ENCODE assay signal across 13 cellular contexts in genomic region chr11:3989251-3989650, GRCh38.
DNase-seq lines count a peak whose midpoint lies in the region; ATAC-seq, FAIRE-seq and TF ChIP-seq lines count a peak whose summit lies in the region.
"Had no signal": no experiment of that assay in that cellular context is flagged by ENCODE, and none has a peak within 500 bp of the region (broad histone marks: within the 10 kb centered on the region; RNA-seq: fewer than 3 reads in every experiment).

No MANE protein-coding gene starts in this region.

- peak overlapping the region in 1 of 3 donors; percentile 4 for H3K4me3 ChIP-seq in right lobe of liver
- no peak overlapping the region for H3K4me3 ChIP-seq in HepG2 (replicated peaks in 1 of 3; ENCODE audit: insufficient read depth in 1 of 3, low read depth in 2 of 3, low read length in 3 of 3)
- no peak overlapping the region for H3K4me3 ChIP-seq in mesendoderm (ENCODE audit: low read length)
- no peak overlapping the region for H3K4me3 ChIP-seq in osteoblast (ENCODE audit: insufficient read depth, low read length)

- H2BK120ac ChIP-seq in mesendoderm (ENCODE audit: low read depth, low read length): no peak overlapping the region

- H3K4me1 Mint-ChIP-seq in chondrocyte (ENCODE audit: low read depth): peaks cover 4% of the 10 kb centered on the region

- no peak overlapping the region for H3K56ac ChIP-seq in mesendoderm (ENCODE audit: low read length)

- H3K79me1 ChIP-seq in mesendoderm (ENCODE audit: low read length): no peaks in the 10 kb centered on the region

- CTCF ChIA-PET in HepG2 (lab: Yijun Ruan, JAX; ENCODE audit: low intra/inter-chr PET ratio, low total read pairs): no interaction called here

- no peak overlapping the region for H3K4me2 ChIP-seq in HepG2 (ENCODE audit: low read depth, low read length)
- H3K4me2 ChIP-seq in mesendoderm (ENCODE audit: low read length): no peak overlapping the region
- H3K4me2 ChIP-seq in osteoblast (ENCODE audit: insufficient read depth, low read length): no peak overlapping the region

- H3K9me3 ChIP-seq in right lobe of liver (no peaks in the 10 kb centered on the region), HepG2 (ENCODE audit: low read length) (peaks cover 5% of the 10 kb centered on the region; the same call in 1 of the 2 replicates), osteoblast (ENCODE audit: low read depth, low read length) (peaks cover 4% of the 10 kb centered on the region)

- H3K4ac ChIP-seq in mesendoderm (ENCODE audit: low read depth, low read length): no peak overlapping the region

- TF ChIP-seq CTCF in right lobe of liver (IDR thresholded peaks at IDR 0.05) (no peak), HepG2 (CRISPR knock-in tag; IDR thresholded peaks at IDR 0.05) (no peak), chondrocyte (IDR thresholded peaks at IDR 0.05) (no peak), osteoblast (IDR thresholded peaks at IDR 0.05; ENCODE audit: extremely low read depth, low read depth, low read length) (no peak)

- H3K79me2 ChIP-seq in HepG2 (ENCODE audit: insufficient read depth, low read length) (no peaks in the 10 kb centered on the region), mesendoderm (ENCODE audit: control insufficient read depth, insufficient read depth, low read length) (no peaks in the 10 kb centered on the region), osteoblast (ENCODE audit: insufficient read depth, low read length) (no peaks in the 10 kb centered on the region)

- H3K9ac ChIP-seq in HepG2 (ENCODE audit: insufficient read depth, low read depth, low read length) (no peak overlapping the region), mesendoderm (ENCODE audit: low read length) (no peak overlapping the region)

- no peak for TF ChIP-seq RAD21 in HepG2 (CRISPR knock-in tag; IDR thresholded peaks at IDR 0.05)

- no peak for TF ChIP-seq EP300 in HepG2 (IDR thresholded peaks at IDR 0.05; ENCODE audit: low read depth in 2 of 2, low read length in 2 of 2)
- TF ChIP-seq EP300 in HepG2 (CRISPR knock-in tag; IDR thresholded peaks at IDR 0.05; ENCODE audit: borderline replicate concordance): no peak

- H3K4me1 ChIP-seq in right lobe of liver (peaks cover 0 to 22% (median 3%) of the 10 kb centered on the region in 4 donors), HepG2 (ENCODE audit: insufficient read depth, low read length) (peaks cover 21% of the 10 kb centered on the region), mesendoderm (ENCODE audit: control insufficient read depth, low read depth, low read length) (no peaks in the 10 kb centered on the region), osteoblast (ENCODE audit: insufficient read depth, low read length) (no peaks in the 10 kb centered on the region)

- H2BK5ac ChIP-seq in mesendoderm (ENCODE audit: low read length): no peak overlapping the region

- peaks cover 16% of the 10 kb centered on the region for H3K9me3 Mint-ChIP-seq in chondrocyte (ENCODE audit: low read depth)

- H2BK15ac ChIP-seq in mesendoderm (replicated peaks; ENCODE audit: low read depth): no peak overlapping the region

- intact Hi-C loops in right lobe of liver (cut with DNase I): no loop called here
- intact Hi-C loops in HepG2 (cut with micrococcal nuclease; ENCODE audit: unreplicated experiment): no loop called here

- H3K27ac Mint-ChIP-seq in chondrocyte (ENCODE audit: unreplicated experiment): no peak overlapping the region
- H3K27ac Mint-ChIP-seq: brain had no signal

- peak in 3 of 4 donors; percentile 52 to 74 (median 54) for ATAC-seq in right lobe of liver
- ATAC-seq in HepG2: no peak
- ATAC-seq: PC-3 had no signal

- no peak overlapping the region for H3K23ac ChIP-seq in mesendoderm (ENCODE audit: low read length)

- no peak overlapping the region for H2AK5ac ChIP-seq in mesendoderm (ENCODE audit: low read length)

- POLR2A ChIA-PET in HepG2 (lab: Yijun Ruan, JAX): no interaction called here

- H2AFZ ChIP-seq in HepG2 (ENCODE audit: low read length) (no peak overlapping the region), osteoblast (ENCODE audit: low read length) (no peak overlapping the region)

- H3K18ac ChIP-seq in mesendoderm (ENCODE audit: low read length): no peak overlapping the region

- in situ Hi-C loops in HepG2 (cut with HindIII; ENCODE audit: extremely low pct_ligation_motif_present, low pct_unique_long_range_greater_than_20kb): no loop called here
- in situ Hi-C loops in KBM-7 (cut with MboI; ENCODE audit: low pct_unique_long_range_greater_than_20kb, low sequenced_read_pairs): no loop called here

- H4K5ac ChIP-seq in mesendoderm (ENCODE audit: low read length): no peak overlapping the region

- H4K20me1 ChIP-seq in HepG2 (ENCODE audit: insufficient read depth, low read length) (no peaks in the 10 kb centered on the region), osteoblast (ENCODE audit: insufficient read depth, low read length) (peaks cover 2% of the 10 kb centered on the region)

- H4K8ac ChIP-seq in mesendoderm (ENCODE audit: low read depth, low read length): no peak overlapping the region

- H3K36me3 ChIP-seq in right lobe of liver (no peaks in the 10 kb centered on the region), HepG2 (replicated peaks in 1 of 2; ENCODE audit: control insufficient read depth in 1 of 2, insufficient read depth in 2 of 2, low read length in 2 of 2) (no peaks in the 10 kb centered on the region; a peak in 1 of 5 replicates), mesendoderm (ENCODE audit: control insufficient read depth, insufficient read depth, low read length) (no peaks in the 10 kb centered on the region), osteoblast (ENCODE audit: insufficient read depth, low read length) (no peaks in the 10 kb centered on the region)
- H3K36me3 ChIP-seq: transverse colon had no signal

- TF ChIP-seq POLR2A in right lobe of liver (IDR thresholded peaks at IDR 0.05) (no peak), HepG2 (IDR thresholded peaks at IDR 0.05; ENCODE audit: insufficient read depth in 1 of 2, low read depth in 2 of 2, low read length in 2 of 2) (no peak)

- WGBS in right lobe of liver (ENCODE audit: insufficient coverage, low coverage, low lambda C conversion rate, missing lambda C conversion rate): 63% methylated on average over 16 of the region's 25 CpGs
- WGBS in HepG2 (ENCODE audit: low lambda C conversion rate): 98% methylated on average over 25 of the region's 25 CpGs
- WGBS in mesendoderm (ENCODE audit: extremely low coverage, insufficient coverage, low lambda C conversion rate): no CpG with 5 or more reads among the region's 25 CpGs

- peaks cover 8% of the 10 kb centered on the region for H3K36me3 Mint-ChIP-seq in chondrocyte (ENCODE audit: low read depth)

- FAIRE-seq in HepG2 (lab: Jason Lieb, UNC): no peak
- FAIRE-seq: endothelial cell of umbilical vein, GM18507 had no signal

- no TSS peak for BruUV-seq in HepG2 (replicated peaks; lab: Mats Ljungman, UMichigan)

- no peaks in the 10 kb centered on the region for H3K27me3 Mint-ChIP-seq in chondrocyte (ENCODE audit: low read depth)
- H3K27me3 Mint-ChIP-seq: brain had no signal

- H3K27me3 ChIP-seq in right lobe of liver (no peaks in the 10 kb centered on the region), HepG2 (ENCODE audit: control insufficient read depth in 1 of 2, insufficient read depth in 2 of 2, low read length in 2 of 2) (no peaks in the 10 kb centered on the region), mesendoderm (ENCODE audit: insufficient read depth, low read length, poor library complexity) (no peaks in the 10 kb centered on the region), osteoblast (ENCODE audit: insufficient read depth, low read length) (no peaks in the 10 kb centered on the region)
- H3K27me3 ChIP-seq: transverse colon had no signal

- H3K27ac ChIP-seq in right lobe of liver (no peak overlapping the region), HepG2 (ENCODE audit: extremely low read length, insufficient read depth, low read length) (no peak overlapping the region), mesendoderm (ENCODE audit: low read depth, low read length) (no peak overlapping the region), osteoblast (ENCODE audit: low read depth, low read length) (no peak overlapping the region)

- peak overlapping the region; percentile 35 for H3K4me3 Mint-ChIP-seq in chondrocyte (ENCODE audit: unreplicated experiment)

- DNase-seq in right lobe of liver: peak in 2 of 3 donors; percentile 38 to 58
- no peak for DNase-seq in HepG2 (ENCODE audit: low spot score)
- DNase-seq in chondrocyte (ENCODE audit: low spot score): no peak
- peak; percentile 42 for DNase-seq in mesendoderm
- DNase-seq in stimulated activated CD4-positive, alpha-beta T cell treated with anti-CD3 and anti-CD28 coated beads, Interleukin-12 subunit alpha, Interleukin-12 subunit beta, amount 100 ng/mL, for 4 hours: no peak
- no peak for DNase-seq in osteoblast (ENCODE audit: insufficient read length, low spot score, missing footprints)
- DNase-seq in DMS114 treated with DMSO at 0.1 percent for 48 hours (lab: John Stamatoyannopoulos, UW; ENCODE audit: unreplicated experiment): no peak
- DNase-seq in KBM-7: no peak
- DNase-seq: PC-3, transverse colon had no signal

Comparison
In these comparisons a context has a peak if more than half of its experiments do, and no peak if none do; other contexts are left out.
1. DNase-seq: peak in right lobe of liver (2 of 3) and mesendoderm (single experiment); none in HepG2 (single experiment), chondrocyte (single experiment), stimulated activated CD4-positive, alpha-beta T cell treated with anti-CD3 and anti-CD28 coated beads, Interleukin-12 subunit alpha, Interleukin-12 subunit beta, amount 100 ng/mL, for 4 hours (single experiment), osteoblast (single experiment), DMS114 treated with DMSO at 0.1 percent for 48 hours (single experiment) and KBM-7 (single experiment).